In the genomic region with DNA sequence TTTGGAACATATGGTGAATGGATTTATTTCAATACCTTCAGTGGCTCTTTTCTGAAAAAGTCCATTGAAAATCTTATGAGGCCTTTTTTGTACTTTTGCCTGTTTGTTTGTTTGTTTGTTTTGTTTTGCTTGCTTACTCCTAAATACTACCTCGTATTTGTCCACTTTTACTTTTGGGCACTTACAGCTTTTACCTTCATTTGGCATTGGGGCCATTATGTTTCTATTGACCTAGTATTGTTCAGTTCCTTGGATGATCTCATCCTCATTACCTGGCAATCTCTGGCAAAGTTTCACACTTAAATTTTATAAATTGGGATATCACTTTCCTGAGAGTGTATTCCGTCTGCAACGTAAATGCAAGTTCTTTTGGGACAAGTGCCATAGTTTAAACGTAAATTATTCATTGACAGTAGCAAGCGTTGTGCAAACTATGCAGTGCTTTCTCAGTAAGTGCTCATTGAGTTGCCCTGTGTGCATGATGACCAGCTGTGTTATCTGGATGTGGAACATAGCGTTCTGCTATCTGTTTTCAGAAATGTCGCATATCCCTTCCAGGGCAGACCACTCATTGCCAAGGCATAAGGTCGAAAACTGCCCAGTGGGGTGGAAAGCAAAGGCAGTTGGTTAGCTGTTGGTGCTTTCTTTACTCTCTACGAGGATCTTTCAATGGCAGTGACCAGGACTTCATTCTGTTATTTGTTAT, we compare ENCODE assay signal across 24 cellular contexts. TPM values are rescaled to one million over a fixed set of nuclear protein-coding genes. Genes with fewer than 3 reads are reported as not detected.
DNase-seq lines count a peak whose midpoint lies in the region; ATAC-seq and TF ChIP-seq lines count a peak whose summit lies in the region.
"Had no signal": no experiment of that assay in that cellular context is flagged by ENCODE, and none has a peak within 500 bp of the region (broad histone marks: within the 10 kb centered on the region; RNA-seq: fewer than 3 reads in every experiment).

No MANE protein-coding gene starts in this region.

- H4K20me1 ChIP-seq in hepatocyte (ENCODE audit: insufficient read depth, poor library complexity, severe bottlenecking): no peaks in the 10 kb centered on the region

- H3K27ac ChIP-seq in dorsolateral prefrontal cortex (peak overlapping the region in 55 of 59 donors; percentile 3 to 85 (median 68)), hepatocyte (peak overlapping the region; percentile 12), testis (peak overlapping the region; percentile 5 to 22), thyroid gland (no peak overlapping the region)
- H3K27ac ChIP-seq: A549, SK-N-MC, spleen, suprapubic skin, vagina had no signal

- peak; percentile 81 for ATAC-seq in Right ventricle myocardium superior (ENCODE audit: poor library complexity)
- ATAC-seq: A549; left colon; natural killer cell; stimulated activated effector memory CD8-positive, alpha-beta T cell treated with anti-CD3 and anti-CD28 coated beads, Interleukin-12 subunit alpha, Interleukin-12 subunit beta, amount 100 ng/mL, for 72 hours had no signal

- TF ChIP-seq CTCF in dorsolateral prefrontal cortex (IDR thresholded peaks at IDR 0.05 in 54 of 56, conservative IDR thresholded peaks at IDR 0.05 in 2 of 56; ENCODE audit: low read depth in 1 of 56, partially characterized antibody in 56 of 56) (no peak), hepatocyte (IDR thresholded peaks at IDR 0.05; ENCODE audit: poor library complexity) (no peak), testis (IDR thresholded peaks at IDR 0.05) (no peak), thyroid gland (IDR thresholded peaks at IDR 0.05) (no peak)

- no peak overlapping the region for H2AFZ ChIP-seq in hepatocyte

- 75% methylated on average over 9 of the region's 9 CpGs for WGBS in hepatocyte (ENCODE audit: low lambda C conversion rate, missing lambda C conversion rate)
- 47 to 57% methylated on average over 9 of the region's 9 CpGs for WGBS in testis, 2 donors
- WGBS in thyroid gland, 2 donors: 94 to 97% methylated on average over 9 of the region's 9 CpGs

- H3K36me3 ChIP-seq in hepatocyte (replicated peaks; ENCODE audit: insufficient read depth, low read depth) (no peaks in the 10 kb centered on the region), testis (ENCODE audit: low read depth, missing control alignments) (no peaks in the 10 kb centered on the region), thyroid gland (no peaks in the 10 kb centered on the region)
- H3K36me3 ChIP-seq: vagina had no signal

- TF ChIP-seq POLR2A in testis (IDR thresholded peaks at IDR 0.05) (no peak), thyroid gland (IDR thresholded peaks at IDR 0.05) (no peak)

- no peaks in the 10 kb centered on the region for H3K27me3 ChIP-seq in dorsolateral prefrontal cortex
- H3K27me3 ChIP-seq in hepatocyte: no peaks in the 10 kb centered on the region
- no peaks in the 10 kb centered on the region for H3K27me3 ChIP-seq in testis
- no peaks in the 10 kb centered on the region for H3K27me3 ChIP-seq in thyroid gland
- H3K27me3 ChIP-seq: spleen, suprapubic skin, vagina had no signal

- H3K79me2 ChIP-seq in hepatocyte: peaks cover 37% of the 10 kb centered on the region

- DNase-seq in Right ventricle myocardium superior (no peak), cardiac septum (ENCODE audit: low spot score) (no peak), dorsolateral prefrontal cortex (peak in 2 of 10 donors; percentile 17 to 40), hepatocyte (ENCODE audit: low spot score) (no peak), testis (peak; percentile 49), NCI-H2081 treated with DMSO at 0.1 percent for 48 hours (lab: John Stamatoyannopoulos, UW) (no peak), midbrain (lab: John Stamatoyannopoulos, UW) (no peak), thyroid gland (no peak)
- DNase-seq: activated CD4-positive, alpha-beta T cell treated with anti-CD3 and anti-CD28 coated beads, Interleukin-2, amount 50 U/mL, for 1 hour; activated naive CD4-positive, alpha-beta T cell treated with anti-CD3 and anti-CD28 coated beads, Interleukin-2, amount 50 U/mL, for 16 hours; DMS 273 treated with DMSO at 0.1 percent for 48 hours; left colon; natural killer cell; NCI-H1105 treated with DMSO at 0.1 percent for 48 hours; NCI-H2171; NCI-H510A treated with DMSO at 0.1 percent for 48 hours; spleen; stimulated activated CD4-positive, alpha-beta T cell treated with anti-CD3 and anti-CD28 coated beads, Interleukin-2, amount 100 ng/mL, for 48 hours; T-helper 2 cell had no signal

- peak overlapping the region; percentile 41 for H3K4me2 ChIP-seq in hepatocyte
- H3K4me2 ChIP-seq: A549 had no signal

- H3K4me1 ChIP-seq in hepatocyte (ENCODE audit: insufficient read depth) (peaks cover 14% of the 10 kb centered on the region), testis (peaks cover 7% of the 10 kb centered on the region), thyroid gland (peaks cover 1 to 8% of the 10 kb centered on the region in 2 donors)
- H3K4me1 ChIP-seq: suprapubic skin had no signal

- no peaks in the 10 kb centered on the region for H3K9me2 ChIP-seq in hepatocyte (replicated peaks; ENCODE audit: insufficient read depth)

- no peaks in the 10 kb centered on the region for H3K9me3 ChIP-seq in hepatocyte (ENCODE audit: low read depth)
- H3K9me3 ChIP-seq in testis: no peaks in the 10 kb centered on the region
- H3K9me3 ChIP-seq in thyroid gland: no peaks in the 10 kb centered on the region
- H3K9me3 ChIP-seq: A549, spleen, suprapubic skin, vagina had no signal

- peak overlapping the region in 6 of 59 donors; percentile 3 to 31 (median 18) for H3K4me3 ChIP-seq in dorsolateral prefrontal cortex
- H3K4me3 ChIP-seq in hepatocyte: no peak overlapping the region
- H3K4me3 ChIP-seq in testis: no peak overlapping the region
- H3K4me3 ChIP-seq in thyroid gland (replicated peaks in 1 of 3): no peak overlapping the region
- H3K4me3 ChIP-seq: A549, SK-N-MC, spleen, suprapubic skin, vagina had no signal

- intact Hi-C loops in Right ventricle myocardium superior (cut with DNase I) (no loop called here), cardiac septum (cut with DNase I) (no loop called here), dorsolateral prefrontal cortex (cut with DNase I) (no loop called here), testis (cut with DNase I; ENCODE audit: low total_unique reads) (no loop called here), thyroid gland (cut with DNase I) (no loop called here)

RNA-seq across cellular contexts. Expression of gene LRRC8D, which starts 51.1 kb away (rescaled TPM):
- total RNA-seq in Right ventricle myocardium superior: 5.1 TPM
- 3.4 TPM for total RNA-seq in cardiac septum
- total RNA-seq in dorsolateral prefrontal cortex: 100 to 1,000 TPM in 1 of 120 experiments, 10 to 100 TPM in 119; 24.3 to 104 (median 44.2) TPM
- 22.4 and 28.9 TPM in 2 replicates for total RNA-seq in hepatocyte
- 13.8 and 15.1 TPM in 2 replicates for polyA plus RNA-seq in hepatocyte
- total RNA-seq in testis: 10 to 100 TPM; 41.1 to 46.1 TPM
- polyA plus RNA-seq in testis (ENCODE audit: insufficient read depth, low read depth, low replicate concordance): 20.8 TPM
- total RNA-seq in thyroid gland: 10 to 100 TPM; 21.1 to 46.7 (median 35.3) TPM

Comparison
In these comparisons a context has a peak if more than half of its experiments do, and no peak if none do; other contexts are left out.
1. H3K27ac ChIP-seq: peak in dorsolateral prefrontal cortex (55 of 59), hepatocyte (single experiment) and testis (2 of 2); none in thyroid gland (0 of 3).